Comparison of ENCODE assay signal across 1 cellular context in the genomic region with DNA sequence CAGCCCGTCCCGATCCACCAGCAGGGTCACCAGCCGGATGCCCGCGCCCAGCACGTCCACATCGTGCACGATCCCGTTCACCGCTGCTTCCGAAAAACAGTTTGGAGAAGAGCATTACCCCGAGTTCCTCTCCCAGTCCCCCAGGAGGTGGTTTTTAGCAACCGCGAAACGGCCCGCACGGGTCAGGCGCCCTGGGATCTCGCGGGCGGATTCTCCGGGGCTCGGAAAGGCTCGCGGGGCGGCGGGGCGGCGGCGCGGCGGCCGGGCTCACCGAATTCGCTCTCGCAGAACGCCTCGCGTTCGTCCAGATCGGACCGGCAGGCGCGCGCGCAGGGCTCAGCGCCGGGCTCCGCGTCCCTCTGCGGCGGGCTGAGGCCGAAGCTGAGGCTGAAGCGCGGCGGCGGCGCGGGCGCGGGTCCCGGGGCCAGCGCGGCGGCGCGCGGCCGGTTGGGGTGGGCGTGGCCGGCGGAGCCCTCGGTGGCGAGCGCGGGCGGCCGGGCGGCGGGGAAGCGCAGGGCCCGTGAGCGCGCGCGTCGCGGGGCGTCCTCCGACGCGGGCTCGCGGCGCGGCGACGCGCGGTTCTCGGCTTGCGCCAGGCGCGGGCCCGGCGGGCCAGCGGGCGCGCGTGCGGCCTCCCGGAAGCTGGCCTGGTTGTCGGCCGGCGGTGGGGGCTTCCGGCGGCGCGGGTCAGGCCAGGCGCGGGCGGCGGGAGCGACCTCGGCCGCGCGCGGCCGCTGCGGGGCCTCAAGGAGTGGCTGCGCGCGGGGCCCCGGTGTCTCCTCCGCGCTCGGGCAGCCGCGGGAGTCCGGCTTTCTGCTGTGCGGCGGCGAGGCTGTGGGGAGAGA.
TF ChIP-seq lines count a peak whose summit lies in the region.

No MANE protein-coding gene starts in this region.

TF ChIP-seq in K562, 482 proteins besides CTCF, POLR2A, EP300 and RAD21 (continued from another document and continues in another):
- peak in 1 of 3 experiments; percentile 94; a peak in 3 of 6 replicates for TF ChIP-seq ZBTB11 (CRISPR knock-in tag; IDR thresholded peaks at IDR 0.05)
- TF ChIP-seq XRCC3 (IDR thresholded peaks at IDR 0.05) = no peak
- TF ChIP-seq, protein P1, sequence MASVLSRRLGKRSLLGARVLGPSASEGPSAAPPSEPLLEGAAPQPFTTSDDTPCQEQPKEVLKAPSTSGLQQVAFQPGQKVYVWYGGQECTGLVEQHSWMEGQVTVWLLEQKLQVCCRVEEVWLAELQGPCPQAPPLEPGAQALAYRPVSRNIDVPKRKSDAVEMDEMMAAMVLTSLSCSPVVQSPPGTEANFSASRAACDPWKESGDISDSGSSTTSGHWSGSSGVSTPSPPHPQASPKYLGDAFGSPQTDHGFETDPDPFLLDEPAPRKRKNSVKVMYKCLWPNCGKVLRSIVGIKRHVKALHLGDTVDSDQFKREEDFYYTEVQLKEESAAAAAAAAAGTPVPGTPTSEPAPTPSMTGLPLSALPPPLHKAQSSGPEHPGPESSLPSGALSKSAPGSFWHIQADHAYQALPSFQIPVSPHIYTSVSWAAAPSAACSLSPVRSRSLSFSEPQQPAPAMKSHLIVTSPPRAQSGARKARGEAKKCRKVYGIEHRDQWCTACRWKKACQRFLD (CRISPR knock-in tag; IDR thresholded peaks at IDR 0.05) = peak; percentile 98
- TF ChIP-seq STAT5B (CRISPR knock-in tag; IDR thresholded peaks at IDR 0.05) = no peak
- TF ChIP-seq CREM (IDR thresholded peaks at IDR 0.05; ENCODE audit: low read depth) = peak; percentile 0
- no peak for TF ChIP-seq ZNF551 (CRISPR knock-in tag; IDR thresholded peaks at IDR 0.05)
- 0 out of 2 replicates have a peak, but pooled peaks have one; percentile 62 for TF ChIP-seq FOSL1 (tag; conservative IDR thresholded peaks at IDR 0.05)
- TF ChIP-seq NFXL1 (CRISPR knock-in tag; IDR thresholded peaks at IDR 0.05) = no peak
- TF ChIP-seq TGIF2 (CRISPR knock-in tag; IDR thresholded peaks at IDR 0.05) = no peak
- no peak for TF ChIP-seq ILK (tag; IDR thresholded peaks at IDR 0.05; ENCODE audit: borderline replicate concordance, low read depth)
- TF ChIP-seq, protein P2, sequence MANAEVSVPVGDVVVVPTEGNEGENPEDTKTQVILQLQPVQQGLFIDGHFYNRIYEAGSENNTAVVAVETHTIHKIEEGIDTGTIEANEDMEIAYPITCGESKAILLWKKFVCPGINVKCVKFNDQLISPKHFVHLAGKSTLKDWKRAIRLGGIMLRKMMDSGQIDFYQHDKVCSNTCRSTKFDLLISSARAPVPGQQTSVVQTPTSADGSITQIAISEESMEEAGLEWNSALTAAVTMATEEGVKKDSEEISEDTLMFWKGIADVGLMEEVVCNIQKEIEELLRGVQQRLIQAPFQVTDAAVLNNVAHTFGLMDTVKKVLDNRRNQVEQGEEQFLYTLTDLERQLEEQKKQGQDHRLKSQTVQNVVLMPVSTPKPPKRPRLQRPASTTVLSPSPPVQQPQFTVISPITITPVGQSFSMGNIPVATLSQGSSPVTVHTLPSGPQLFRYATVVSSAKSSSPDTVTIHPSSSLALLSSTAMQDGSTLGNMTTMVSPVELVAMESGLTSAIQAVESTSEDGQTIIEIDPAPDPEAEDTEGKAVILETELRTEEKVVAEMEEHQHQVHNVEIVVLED (CRISPR knock-in tag; IDR thresholded peaks at IDR 0.05) = peak; percentile 31; the same call in 1 of the 2 replicates
- TF ChIP-seq RBFOX2 (IDR thresholded peaks at IDR 0.05; ENCODE audit: low read depth, low read length) = peak; percentile 85
- no peak for TF ChIP-seq CHCHD3 (CRISPR knock-in tag; IDR thresholded peaks at IDR 0.05)
- no peak for TF ChIP-seq MAFG (tag; conservative IDR thresholded peaks at IDR 0.05)
- TF ChIP-seq E2F3 (CRISPR knock-in tag; IDR thresholded peaks at IDR 0.05) = 0 out of 2 replicates have a peak, but pooled peaks have one; percentile 21
- no peak for TF ChIP-seq FIP1L1 (IDR thresholded peaks at IDR 0.05; ENCODE audit: low read depth, low read length, poor library complexity, severe bottlenecking)
- TF ChIP-seq, protein P3, sequence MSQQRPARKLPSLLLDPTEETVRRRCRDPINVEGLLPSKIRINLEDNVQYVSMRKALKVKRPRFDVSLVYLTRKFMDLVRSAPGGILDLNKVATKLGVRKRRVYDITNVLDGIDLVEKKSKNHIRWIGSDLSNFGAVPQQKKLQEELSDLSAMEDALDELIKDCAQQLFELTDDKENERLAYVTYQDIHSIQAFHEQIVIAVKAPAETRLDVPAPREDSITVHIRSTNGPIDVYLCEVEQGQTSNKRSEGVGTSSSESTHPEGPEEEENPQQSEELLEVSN (IDR thresholded peaks at IDR 0.05; ENCODE audit: borderline replicate concordance in 1 of 2, extremely low read depth in 1 of 2, insufficient read depth in 1 of 2, insufficient read length in 1 of 2, low read depth in 1 of 2, low read length in 1 of 2, poor library complexity in 1 of 2, severe bottlenecking in 1 of 2) = peak in 1 of 2 experiments; percentile 79
- no peak for TF ChIP-seq BRD9 (IDR thresholded peaks at IDR 0.05; ENCODE audit: low read depth, partially characterized antibody)
- TF ChIP-seq MAFK (IDR thresholded peaks at IDR 0.05; ENCODE audit: low read length) = no peak
- no peak for TF ChIP-seq ZNF561 (CRISPR knock-in tag; conservative IDR thresholded peaks at IDR 0.05)
- no peak for TF ChIP-seq PPARD (CRISPR knock-in tag; IDR thresholded peaks at IDR 0.05)
- TF ChIP-seq TCFL5 (CRISPR knock-in tag; conservative IDR thresholded peaks at IDR 0.05) = no peak
- no peak for TF ChIP-seq RFX5 (IDR thresholded peaks at IDR 0.05; ENCODE audit: low read depth, low read length)
- TF ChIP-seq NFE2L1 (tag; IDR thresholded peaks at IDR 0.05; ENCODE audit: borderline replicate concordance, low read depth) = no peak
- TF ChIP-seq YY1 (IDR thresholded peaks at IDR 0.05; ENCODE audit: borderline replicate concordance in 1 of 3, control insufficient read depth in 1 of 3, extremely low read depth in 1 of 3, insufficient read depth in 3 of 3, insufficient read length in 1 of 3, insufficient replicate concordance in 2 of 3, low read depth in 1 of 3, low read length in 2 of 3) = peak in 1 of 3 experiments; percentile 57
- no peak for TF ChIP-seq CREB5 (CRISPR knock-in tag; IDR thresholded peaks at IDR 0.05)
- TF ChIP-seq ZNF780A (CRISPR knock-in tag; IDR thresholded peaks at IDR 0.05) = no peak
- no peak for TF ChIP-seq ZNF174 (CRISPR knock-in tag; IDR thresholded peaks at IDR 0.05)
- TF ChIP-seq YBX1 (IDR thresholded peaks at IDR 0.05) = no peak
- TF ChIP-seq ZC3H4 (CRISPR knock-in tag; IDR thresholded peaks at IDR 0.05; ENCODE audit: borderline replicate concordance) = no peak
- no peak; the same call in 1 of the 2 replicates for TF ChIP-seq ELF2 (CRISPR knock-in tag; IDR thresholded peaks at IDR 0.05)
- no peak for TF ChIP-seq ZNF24 (IDR thresholded peaks at IDR 0.05)
- TF ChIP-seq HEY1 (CRISPR knock-in tag; IDR thresholded peaks at IDR 0.05; ENCODE audit: borderline replicate concordance) = no peak
- TF ChIP-seq ELK1 (CRISPR knock-in tag; IDR thresholded peaks at IDR 0.05) = no peak
- no peak for TF ChIP-seq BCOR (IDR thresholded peaks at IDR 0.05)
- TF ChIP-seq ZNF134 (CRISPR knock-in tag; conservative IDR thresholded peaks at IDR 0.05) = no peak
- no peak for TF ChIP-seq ZNF778 (CRISPR knock-in tag; IDR thresholded peaks at IDR 0.05)
- TF ChIP-seq, protein P4, sequence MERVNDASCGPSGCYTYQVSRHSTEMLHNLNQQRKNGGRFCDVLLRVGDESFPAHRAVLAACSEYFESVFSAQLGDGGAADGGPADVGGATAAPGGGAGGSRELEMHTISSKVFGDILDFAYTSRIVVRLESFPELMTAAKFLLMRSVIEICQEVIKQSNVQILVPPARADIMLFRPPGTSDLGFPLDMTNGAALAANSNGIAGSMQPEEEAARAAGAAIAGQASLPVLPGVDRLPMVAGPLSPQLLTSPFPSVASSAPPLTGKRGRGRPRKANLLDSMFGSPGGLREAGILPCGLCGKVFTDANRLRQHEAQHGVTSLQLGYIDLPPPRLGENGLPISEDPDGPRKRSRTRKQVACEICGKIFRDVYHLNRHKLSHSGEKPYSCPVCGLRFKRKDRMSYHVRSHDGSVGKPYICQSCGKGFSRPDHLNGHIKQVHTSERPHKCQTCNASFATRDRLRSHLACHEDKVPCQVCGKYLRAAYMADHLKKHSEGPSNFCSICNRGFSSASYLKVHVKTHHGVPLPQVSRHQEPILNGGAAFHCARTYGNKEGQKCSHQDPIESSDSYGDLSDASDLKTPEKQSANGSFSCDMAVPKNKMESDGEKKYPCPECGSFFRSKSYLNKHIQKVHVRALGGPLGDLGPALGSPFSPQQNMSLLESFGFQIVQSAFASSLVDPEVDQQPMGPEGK (CRISPR knock-in tag; IDR thresholded peaks at IDR 0.05; ENCODE audit: borderline replicate concordance) = no peak
- TF ChIP-seq NFYB (IDR thresholded peaks at IDR 0.05; ENCODE audit: extremely low read depth, insufficient read length) = no peak
- TF ChIP-seq ZSCAN29 (IDR thresholded peaks at IDR 0.05) = no peak
- no peak for TF ChIP-seq SMARCA4 (IDR thresholded peaks at IDR 0.05)
- TF ChIP-seq, protein P5, sequence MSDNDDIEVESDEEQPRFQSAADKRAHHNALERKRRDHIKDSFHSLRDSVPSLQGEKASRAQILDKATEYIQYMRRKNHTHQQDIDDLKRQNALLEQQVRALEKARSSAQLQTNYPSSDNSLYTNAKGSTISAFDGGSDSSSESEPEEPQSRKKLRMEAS (CRISPR knock-in tag; IDR thresholded peaks at IDR 0.05) = no peak
- no peak for TF ChIP-seq SAFB2 (IDR thresholded peaks at IDR 0.05; ENCODE audit: borderline replicate concordance, low read depth, low read length, severe bottlenecking)
- no peak for TF ChIP-seq CHD4 (IDR thresholded peaks at IDR 0.05; ENCODE audit: insufficient read depth, insufficient replicate concordance, low read depth, low read length, poor library complexity, severe bottlenecking)
- TF ChIP-seq SIRT6 (IDR thresholded peaks at IDR 0.05; ENCODE audit: low read depth, low read length) = no peak
- no peak for TF ChIP-seq CTCFL (IDR thresholded peaks at IDR 0.05; ENCODE audit: borderline replicate concordance, insufficient read depth, low read depth, low read length, poor library complexity, severe bottlenecking)
- TF ChIP-seq HCFC1 (IDR thresholded peaks at IDR 0.05; ENCODE audit: low read depth, low read length) = no peak
- no peak for TF ChIP-seq ZNF384 (IDR thresholded peaks at IDR 0.05; ENCODE audit: low read depth, low read length)
